In the genomic region with DNA sequence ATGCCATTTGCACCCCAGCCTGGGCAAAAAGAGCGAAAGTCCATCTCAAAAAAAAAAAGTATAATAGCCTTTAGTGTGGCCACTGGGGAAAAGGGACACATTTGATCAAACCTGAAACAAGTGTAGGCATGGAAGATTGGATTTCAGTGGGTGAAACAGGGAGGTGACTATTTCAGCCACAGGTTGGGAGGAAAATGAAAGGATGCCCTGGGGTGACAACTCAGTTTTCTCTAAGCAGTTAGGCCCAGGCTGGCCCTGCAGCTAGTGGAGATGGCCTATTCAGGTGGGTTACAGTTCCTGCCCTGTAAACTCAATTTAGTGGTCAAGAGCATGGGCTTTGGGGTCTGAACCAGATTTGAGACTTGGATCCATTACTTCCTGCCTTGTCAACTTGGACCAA, we compare ENCODE assay signal across 26 cellular contexts.
"Had no signal": no experiment of that assay in that cellular context is flagged by ENCODE, and none has a peak within 500 bp of the region (broad histone marks: within the 10 kb centered on the region; RNA-seq: fewer than 3 reads in every experiment).

No MANE protein-coding gene starts in this region.

- H3K4me3 ChIP-seq: esophagus muscularis mucosa, gastroesophageal sphincter, heart left ventricle, hepatocyte, lung, mucosa of descending colon, neural progenitor cell, right lobe of liver, suprapubic skin, transverse colon, upper lobe of right lung, uterus had no signal

- H3K9me3 ChIP-seq: esophagus muscularis mucosa, gastroesophageal sphincter, heart left ventricle, mucosa of descending colon, right lobe of liver, suprapubic skin, transverse colon, upper lobe of right lung, uterus had no signal

- H3K4me2 ChIP-seq: hepatocyte, neural progenitor cell had no signal

- ATAC-seq: foreskin keratinocyte; gastroesophageal sphincter; heart left ventricle; left lobe of liver; mucosa of descending colon; naive thymus-derived CD4-positive, alpha-beta T cell; right lobe of liver; stimulated activated naive CD8-positive, alpha-beta T cell treated with anti-CD3 and anti-CD28 coated beads, Interleukin-15, amount 100 ng/mL, for 72 hours; upper lobe of right lung had no signal

- DNase-seq: dermis blood vessel endothelial cell; effector memory CD4-positive, alpha-beta T cell; foreskin keratinocyte; heart left ventricle; kidney; mesenchymal stem cell; mucosa of descending colon; naive thymus-derived CD4-positive, alpha-beta T cell; right lobe of liver; small intestine; stimulated activated CD4-positive, alpha-beta T cell treated with anti-CD3 and anti-CD28 coated beads, Interleukin-15, amount 100 ng/mL, for 24 hours; stimulated activated CD4-positive, alpha-beta T cell treated with anti-CD3 and anti-CD28 coated beads, Interleukin-2, amount 100 ng/mL, for 48 hours; stimulated activated naive CD4-positive, alpha-beta T cell; stimulated activated naive CD8-positive, alpha-beta T cell treated with anti-CD3 and anti-CD28 coated beads, Interleukin-15, amount 100 ng/mL, for 72 hours; transverse colon; upper lobe of right lung; uterus had no signal

- H3K79me2 ChIP-seq: hepatocyte, parathyroid adenoma had no signal

- H3K27ac ChIP-seq: esophagus muscularis mucosa, foreskin keratinocyte, gastroesophageal sphincter, heart left ventricle, hepatocyte, neural progenitor cell, parathyroid adenoma, right lobe of liver, suprapubic skin, transverse colon, upper lobe of right lung, uterus had no signal

- H3K36me3 ChIP-seq: neural progenitor cell, uterus had no signal

- FAIRE-seq: endothelial cell of umbilical vein, kidney, small intestine had no signal

- H2AFZ ChIP-seq: hepatocyte, neural progenitor cell, parathyroid adenoma had no signal

- H3K27me3 ChIP-seq: esophagus muscularis mucosa, foreskin keratinocyte, gastroesophageal sphincter, heart left ventricle, hepatocyte, neural progenitor cell, right lobe of liver, suprapubic skin, transverse colon, upper lobe of right lung, uterus had no signal

- H3K4me1 ChIP-seq: foreskin keratinocyte, neural progenitor cell, parathyroid adenoma, right lobe of liver, suprapubic skin, upper lobe of right lung, uterus had no signal
